13 cellular contexts compared by ENCODE assay signal in genomic region chr2:224565452-224566035, GRCh38.
"Had no signal": no experiment of that assay in that cellular context is flagged by ENCODE, and none has a peak within 500 bp of the region (broad histone marks: within the 10 kb centered on the region; RNA-seq: fewer than 3 reads in every experiment).

No MANE protein-coding gene starts in this region.

- H3K4me3 Mint-ChIP-seq: stimulated activated naive CD8-positive, alpha-beta T cell treated with anti-CD3 and anti-CD28 coated beads, Interleukin-15, amount 100 ng/mL, for 72 hours had no signal

- DNase-seq: activated CD4-positive, alpha-beta T cell treated with anti-CD3 and anti-CD28 coated beads, Interleukin-2, amount 50 U/mL, for 1 hour; activated gamma-delta T cell; activated T-cell treated with anti-CD3 and anti-CD28 coated beads, Interleukin-2, amount 50 U/mL, for 1 hour; effector CD4-positive, alpha-beta T cell; gastrocnemius medialis; kidney; sigmoid colon; stimulated activated CD4-positive, alpha-beta T cell treated with anti-CD3 and anti-CD28 coated beads, Interleukin-12 subunit alpha, Interleukin-12 subunit beta, amount 100 ng/mL, for 4 hours; stimulated activated naive CD8-positive, alpha-beta T cell treated with anti-CD3 and anti-CD28 coated beads, Interleukin-15, amount 100 ng/mL, for 72 hours; T-helper 2 cell; testis had no signal

- ATAC-seq: gastrocnemius medialis; stimulated activated naive CD8-positive, alpha-beta T cell treated with anti-CD3 and anti-CD28 coated beads, Interleukin-15, amount 100 ng/mL, for 72 hours had no signal

- H3K4me3 ChIP-seq: cardiac muscle cell, coronary artery, gastrocnemius medialis, sigmoid colon, testis had no signal

- H3K27me3 Mint-ChIP-seq: stimulated activated naive CD8-positive, alpha-beta T cell treated with anti-CD3 and anti-CD28 coated beads, Interleukin-15, amount 100 ng/mL, for 72 hours had no signal
